Comparison of ENCODE assay signal across 10 cellular contexts in the genomic region with DNA sequence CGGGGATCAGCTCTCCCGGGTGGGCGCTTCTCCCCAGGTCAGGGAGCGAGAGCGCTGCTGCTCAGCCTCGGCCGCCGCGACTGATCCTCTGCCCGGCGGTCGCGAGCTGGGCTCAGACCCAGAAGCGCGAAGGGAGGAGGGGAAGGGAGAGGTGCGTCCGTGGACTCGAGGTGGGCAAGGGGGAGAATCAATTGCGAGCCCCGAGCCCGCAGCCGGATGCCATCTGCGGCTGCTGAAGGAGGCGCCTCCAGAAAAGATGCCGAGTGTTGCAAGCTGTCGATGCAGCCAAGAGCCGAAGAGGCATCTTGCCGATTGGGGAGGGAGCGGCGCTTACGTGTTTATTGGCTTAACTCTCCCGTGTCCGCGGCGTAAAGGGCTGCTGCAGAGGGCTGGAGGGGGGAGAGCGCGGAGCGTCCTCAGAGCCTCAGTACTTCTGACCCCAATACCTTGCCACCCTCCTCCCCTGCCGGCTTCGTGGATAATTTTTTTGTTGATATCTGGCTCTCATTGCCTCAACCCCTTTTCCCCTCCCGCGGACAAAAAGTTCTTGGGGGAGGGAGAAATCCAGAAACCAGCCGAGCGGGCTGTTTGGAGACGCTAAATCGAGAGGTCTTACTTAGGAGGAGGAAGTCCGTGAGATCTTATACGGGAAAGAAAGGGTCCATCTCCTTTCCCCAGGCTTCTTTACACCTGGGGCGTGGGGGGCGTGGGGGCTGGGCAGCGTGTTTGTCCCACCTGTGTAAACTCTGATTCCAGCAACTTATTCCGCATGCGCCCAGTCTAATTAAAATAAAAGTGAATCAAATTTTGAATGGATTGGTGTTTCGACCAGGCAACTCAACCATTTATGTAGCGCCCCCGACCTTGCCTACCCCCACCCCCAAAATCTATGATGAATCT. TPM values are rescaled to one million over a fixed set of nuclear protein-coding genes. Genes with fewer than 3 reads are reported as not detected.
DNase-seq lines count a peak whose midpoint lies in the region; ATAC-seq, FAIRE-seq and TF ChIP-seq lines count a peak whose summit lies in the region.
"Had no signal": no experiment of that assay in that cellular context is flagged by ENCODE, and none has a peak within 500 bp of the region (broad histone marks: within the 10 kb centered on the region; RNA-seq: fewer than 3 reads in every experiment).

TSS of gene CADPS (minus strand) at position 314 of the 900 bp plus-strand sequence. CDS start 387 bp downstream, outside the sequence.

- H4K91ac ChIP-seq in H1 (replicated peaks; ENCODE audit: insufficient read length, low read length) = peak within 1 kb of the TSS; percentile 67

- POLR2A ChIA-PET in AG04449 (lab: Yijun Ruan, JAX) (no interaction called here), H1 (lab: Charles Lee; ENCODE audit: partially characterized antibody) (interaction anchor here (0.7 to 2.5 kb wide), 6 partner anchors 10 to 83 kb away, joined by 3 to 32 read pairs (median 3); no protein-coding TSS in a partner anchor)

- no peaks in the 10 kb centered on the region for H3K36me3 ChIP-seq in H1 (ENCODE audit: control insufficient read depth in 2 of 4, insufficient read depth in 4 of 4, low read length in 3 of 4)

- no peak within 1 kb of the TSS for H3K4ac ChIP-seq in H1 (replicated peaks; ENCODE audit: insufficient read length, low read depth, low read length)

- TF ChIP-seq POLR2A in H1 (IDR thresholded peaks at IDR 0.05; ENCODE audit: control extremely low read depth in 1 of 2, low read depth in 2 of 2, low read length in 2 of 2) (no peak), GM18505 (IDR thresholded peaks at IDR 0.05; ENCODE audit: borderline replicate concordance, extremely low read depth, insufficient read depth, insufficient read length) (no peak)

- H3K14ac ChIP-seq in H1 (ENCODE audit: insufficient read length) = no peak within 1 kb of the TSS

- FAIRE-seq in H1 (lab: Jason Lieb, UNC) = no peak

- no peak within 1 kb of the TSS for H2BK20ac ChIP-seq in H1 (ENCODE audit: low read length)

- H3K4me1 ChIP-seq in H1 (replicated peaks in 1 of 4; ENCODE audit: control insufficient read depth in 3 of 4, insufficient read depth in 4 of 4, low read length in 3 of 4) = peaks cover 0 to 1% (median 0%) of the 10 kb centered on the region in 4 experiments; a peak in 3 of 7 replicates

- H4K5ac ChIP-seq in H1 (ENCODE audit: insufficient read length, low read depth, low read length) = peak within 1 kb of the TSS; percentile 77

- H2AFZ ChIP-seq in H1 (ENCODE audit: low read length) = 0 out of 2 replicates have a peak within 1 kb of the TSS, but pooled peaks have one; percentile 58

- no peak within 1 kb of the TSS; the same call in 1 of the 2 replicates for H2BK15ac ChIP-seq in H1 (ENCODE audit: low read length)

- no peaks in the 10 kb centered on the region for H3K9me3 ChIP-seq in H1 (ENCODE audit: insufficient read depth in 2 of 2, low read depth in 1 of 2, low read length in 1 of 2)

- no peak; a peak in 1 of 4 replicates for TF ChIP-seq RAD21 in H1 (IDR thresholded peaks at IDR 0.05 in 1 of 2, conservative IDR thresholded peaks at IDR 0.05 in 1 of 2; ENCODE audit: low read depth in 2 of 2, low read length in 2 of 2)

- H3K79me2 ChIP-seq in H1 (ENCODE audit: control insufficient read depth in 1 of 2, insufficient read depth in 2 of 2, low read length in 2 of 2) = 0 out of 4 replicates have a peak, but pooled peaks cover 0 to 4% of the 10 kb centered on the region in 2 experiments

- H2BK12ac ChIP-seq in H1 (ENCODE audit: low read depth, low read length) = peak within 1 kb of the TSS; percentile 35; the same call in 1 of the 2 replicates

- H4K20me1 ChIP-seq in H1 (replicated peaks in 1 of 2; ENCODE audit: control insufficient read depth in 1 of 2, insufficient read depth in 2 of 2, low read length in 2 of 2) = no peaks in the 10 kb centered on the region

- no peak for TF ChIP-seq CTCF in AG04449 (IDR thresholded peaks at IDR 0.05; ENCODE audit: insufficient read depth, low read length, missing control alignments)
- no peak for TF ChIP-seq CTCF in H1 (IDR thresholded peaks at IDR 0.05; ENCODE audit: control extremely low read depth in 1 of 3, insufficient read depth in 1 of 3, low read depth in 1 of 3, low read length in 3 of 3)

- no peak within 1 kb of the TSS for H2AK5ac ChIP-seq in H1 (ENCODE audit: low read depth, low read length)

- H3K27me3 ChIP-seq in H1 (replicated peaks in 1 of 4; ENCODE audit: control insufficient read depth in 3 of 4, extremely low read depth in 1 of 4, insufficient read depth in 3 of 4, low read length in 3 of 4) = no peaks in the 10 kb centered on the region

- H3K79me1 ChIP-seq in H1 (ENCODE audit: low read depth, low read length) = peaks cover 2% of the 10 kb centered on the region; the same call in 1 of the 2 replicates

- TF ChIP-seq EP300 in H1 (IDR thresholded peaks at IDR 0.05; ENCODE audit: borderline replicate concordance in 1 of 2, low read depth in 2 of 2, low read length in 2 of 2) = no peak

- H2BK120ac ChIP-seq in H1 (replicated peaks; ENCODE audit: low read depth, low read length) = peak within 1 kb of the TSS; percentile 28

- DNase-seq in AG04449 (ENCODE audit: low read depth, low spot score) (no peak), NCI-H2171 (lab: John Stamatoyannopoulos, UW) (peak; percentile 62), H1 (ENCODE audit: low read depth in 1 of 2, low spot score in 2 of 2) (peak in 1 of 2 experiments; percentile 71), mucosa of gallbladder (ENCODE audit: low spot score) (peak; percentile 23)
- no peak for DNase-seq in stimulated activated CD4-positive, alpha-beta T cell treated with anti-CD3 and anti-CD28 coated beads, Interleukin-2, amount 100 ng/mL, for 24 hours

- H3K23ac ChIP-seq in H1 (ENCODE audit: insufficient read length) = no peak within 1 kb of the TSS

- peak within 1 kb of the TSS; percentile 79 for H3K56ac ChIP-seq in H1 (replicated peaks; ENCODE audit: insufficient read length, low read depth, low read length)

- CTCF ChIA-PET in AG04449 (lab: Yijun Ruan, JAX) (interaction anchor here (0.9 kb wide), 1 partner anchor 319 kb away, joined by 3 read pairs; no protein-coding TSS in a partner anchor), H1 (lab: Charles Lee; ENCODE audit: partially characterized antibody) (interaction anchor here (0.6 to 3.9 kb wide), 12 partner anchors 8 to 373 kb away, joined by 3 to 46 read pairs (median 4); no protein-coding TSS in a partner anchor)

- ATAC-seq in GM18505 (IDR thresholded peaks at IDR 0.05; ENCODE audit: unreplicated experiment) (no peak), HG03521 (IDR thresholded peaks at IDR 0.05; ENCODE audit: unreplicated experiment) (no peak), HG02610 (IDR thresholded peaks at IDR 0.05; ENCODE audit: unreplicated experiment) (no peak)

- WGBS in H1 (ENCODE audit: extremely low coverage in 1 of 2, insufficient coverage in 1 of 2, insufficient read length in 1 of 2, insufficient replicate concordance in 2 of 2, low coverage in 1 of 2, low lambda C conversion rate in 2 of 2, missing lambda C conversion rate in 1 of 2), 2 experiments = 1% methylated on average over 47 of the region's 56 CpGs; no CpG with 5 or more reads in 1 of the 2 experiments

- peak within 1 kb of the TSS; percentile 77 to 98 for H3K4me2 ChIP-seq in H1 (ENCODE audit: insufficient read depth in 1 of 2, low read depth in 2 of 2, low read length in 2 of 2)

- peak within 1 kb of the TSS; percentile 67 for H3K18ac ChIP-seq in H1 (ENCODE audit: extremely low read depth, low read length)

- H2BK5ac ChIP-seq in H1 (ENCODE audit: low read depth, low read length) = peak within 1 kb of the TSS; percentile 68

- H4K8ac ChIP-seq in H1 (ENCODE audit: extremely low read depth, insufficient read depth, low read length) = peak within 1 kb of the TSS; percentile 78; the same call in 1 of the 2 replicates

- H3K4me3 ChIP-seq in AG04449 (ENCODE audit: low read depth, low read length) = peak within 1 kb of the TSS; percentile 32
- H3K4me3 ChIP-seq in H1 (ENCODE audit: extremely low read depth in 1 of 4, insufficient read depth in 2 of 4, low read depth in 3 of 4, low read length in 4 of 4) = peak within 1 kb of the TSS; percentile 67 to 82 (median 80)

- H3K27ac ChIP-seq in H1 (ENCODE audit: low read depth, low read length) = peak within 1 kb of the TSS; percentile 35; the same call in 1 of the 2 replicates

- H3K9ac ChIP-seq in H1 (replicated peaks in 1 of 4; ENCODE audit: extremely low read depth in 1 of 4, low read depth in 3 of 4, low read length in 3 of 4) = peak within 1 kb of the TSS; percentile 4 to 59 (median 48); a peak in 5 of 7 replicates

- peaks cover 18% of the 10 kb centered on the region for H3K23me2 ChIP-seq in H1 (ENCODE audit: low read depth, low read length)

TF ChIP-seq in H1, 55 proteins besides CTCF, POLR2A, EP300 and RAD21 (continues in another document):
- TF ChIP-seq NANOG (IDR thresholded peaks at IDR 0.05; ENCODE audit: insufficient read depth, low read depth, low read length, poor library complexity, severe bottlenecking) (no peak), EZH2 (IDR thresholded peaks at IDR 0.05; ENCODE audit: low read depth, low read length, severe bottlenecking) (no peak), BCL11A (IDR thresholded peaks at IDR 0.05; ENCODE audit: low read depth in 2 of 2, low read length in 2 of 2) (no peak), RFX5 (IDR thresholded peaks at IDR 0.05; ENCODE audit: borderline replicate concordance, low read depth, low read length) (no peak), CHD1 (IDR thresholded peaks at IDR 0.05; ENCODE audit: low read depth, low read length) (no peak), BRCA1 (IDR thresholded peaks at IDR 0.05; ENCODE audit: low read depth, low read length) (no peak), GABPA (IDR thresholded peaks at IDR 0.05; ENCODE audit: borderline replicate concordance, insufficient read depth, low read length) (no peak), SUZ12 (IDR thresholded peaks at IDR 0.05; ENCODE audit: low read length) (peak; percentile 15)
- TF ChIP-seq, protein P1, sequence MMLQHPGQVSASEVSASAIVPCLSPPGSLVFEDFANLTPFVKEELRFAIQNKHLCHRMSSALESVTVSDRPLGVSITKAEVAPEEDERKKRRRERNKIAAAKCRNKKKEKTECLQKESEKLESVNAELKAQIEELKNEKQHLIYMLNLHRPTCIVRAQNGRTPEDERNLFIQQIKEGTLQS (IDR thresholded peaks at IDR 0.05; ENCODE audit: insufficient read depth, low read depth, low read length) = no peak

RNA-seq across cellular contexts. Expression of gene CADPS, which starts in this region (rescaled TPM):
- 10.2 and 11.7 TPM in 2 replicates for total RNA-seq in H1 (2021; fragmentation: NEBNext Ultra II Directional; extraction: Animal tissue kit (Norgen Biotek cat#: 25700))
- 7.1 and 7.4 TPM in 2 replicates for polyA plus RNA-seq in H1 (2011; rRNA removed)
- 12.2 TPM for polyA plus RNA-seq in H1 (2011; cell fraction: cytosol; rRNA removed)
- 12.1 TPM for polyA plus RNA-seq in H1 (2011; cell fraction: nucleus; rRNA removed)
- 4.0 to 12.4 TPM (median 8.0 TPM) in 4 replicates for polyA plus RNA-seq in H1 (2012, experiment 1 of 2)
- polyA plus RNA-seq in H1 (2012, experiment 2 of 2) = 1.3 TPM
- 11.4 TPM for polyA plus RNA-seq in H1 (2013, experiment 1 of 2)
- polyA plus RNA-seq in H1 (2013, experiment 2 of 2) = 10.3 TPM
- 21.7 and 27.0 TPM in 2 replicates for polyA minus RNA-seq in H1 (2011; rRNA and poly(A)+ RNA removed)
- 14.5 TPM for polyA minus RNA-seq in H1 (2011; cell fraction: cytosol; rRNA and poly(A)+ RNA removed)
- polyA minus RNA-seq in H1 (2011; cell fraction: nucleus; rRNA and poly(A)+ RNA removed) = 44.6 TPM
- total RNA-seq in mucosa of gallbladder = 37.2 TPM
- total RNA-seq: renal cortical epithelial cell, SK-MEL-5 had no signal

Comparison
In these comparisons a context has a peak if more than half of its experiments do, and no peak if none do; other contexts are left out.
1. DNase-seq: peak in NCI-H2171 (single experiment) and mucosa of gallbladder (single experiment); none in AG04449 (single experiment) and stimulated activated CD4-positive, alpha-beta T cell treated with anti-CD3 and anti-CD28 coated beads, Interleukin-2, amount 100 ng/mL, for 24 hours (0 of 2).